1 cellular context compared by ENCODE assay signal in the genomic region with DNA sequence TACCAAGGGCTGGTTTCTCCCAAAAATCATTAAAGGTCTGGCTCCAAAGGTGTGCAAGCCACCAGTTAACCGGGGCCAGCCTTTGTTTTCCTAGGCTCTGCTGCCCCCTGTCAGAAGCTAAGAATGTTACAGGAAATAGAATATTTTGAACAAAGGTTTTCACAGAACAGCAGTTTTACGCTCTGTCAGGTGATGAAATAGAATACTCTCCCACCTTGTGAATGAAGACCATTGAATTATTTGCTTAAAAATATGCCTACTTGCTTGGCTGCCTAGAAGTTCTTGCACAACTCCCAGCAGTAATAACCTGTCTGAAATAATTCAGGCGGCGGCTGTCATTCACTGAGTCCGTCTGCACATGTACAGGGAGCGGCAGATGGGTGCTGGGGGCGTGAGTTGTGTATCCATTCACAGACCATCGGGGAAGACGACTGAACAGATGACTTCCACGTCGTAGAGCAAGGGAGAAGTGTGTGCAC.
A peak's percentile ranks its signal among the peaks of the same experiment; 100 is the strongest.
TF ChIP-seq lines count a peak whose summit lies in the region.

No MANE protein-coding gene starts in this region.

TF ChIP-seq in HepG2, 621 proteins besides CTCF, POLR2A, EP300 and RAD21 (continued from another document):
- TF ChIP-seq, protein P1, sequence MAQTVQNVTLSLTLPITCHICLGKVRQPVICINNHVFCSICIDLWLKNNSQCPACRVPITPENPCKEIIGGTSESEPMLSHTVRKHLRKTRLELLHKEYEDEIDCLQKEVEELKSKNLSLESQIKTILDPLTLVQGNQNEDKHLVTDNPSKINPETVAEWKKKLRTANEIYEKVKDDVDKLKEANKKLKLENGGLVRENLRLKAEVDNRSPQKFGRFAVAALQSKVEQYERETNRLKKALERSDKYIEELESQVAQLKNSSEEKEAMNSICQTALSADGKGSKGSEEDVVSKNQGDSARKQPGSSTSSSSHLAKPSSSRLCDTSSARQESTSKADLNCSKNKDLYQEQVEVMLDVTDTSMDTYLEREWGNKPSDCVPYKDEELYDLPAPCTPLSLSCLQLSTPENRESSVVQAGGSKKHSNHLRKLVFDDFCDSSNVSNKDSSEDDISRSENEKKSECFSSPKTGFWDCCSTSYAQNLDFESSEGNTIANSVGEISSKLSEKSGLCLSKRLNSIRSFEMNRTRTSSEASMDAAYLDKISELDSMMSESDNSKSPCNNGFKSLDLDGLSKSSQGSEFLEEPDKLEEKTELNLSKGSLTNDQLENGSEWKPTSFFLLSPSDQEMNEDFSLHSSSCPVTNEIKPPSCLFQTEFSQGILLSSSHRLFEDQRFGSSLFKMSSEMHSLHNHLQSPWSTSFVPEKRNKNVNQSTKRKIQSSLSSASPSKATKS (CRISPR knock-in tag; IDR thresholded peaks at IDR 0.05) = peak; percentile 35; the same call in 1 of the 2 replicates
- no peak for TF ChIP-seq ARNT2 (CRISPR knock-in tag; IDR thresholded peaks at IDR 0.05; ENCODE audit: low read depth)
- TF ChIP-seq HCFC1 (IDR thresholded peaks at IDR 0.05; ENCODE audit: low read depth, low read length) = no peak
- TF ChIP-seq NFE2L1 (CRISPR knock-in tag; IDR thresholded peaks at IDR 0.05; ENCODE audit: borderline replicate concordance) = no peak
- peak; percentile 91 for TF ChIP-seq SMC3 (IDR thresholded peaks at IDR 0.05; ENCODE audit: low read length)
- TF ChIP-seq, protein P2, sequence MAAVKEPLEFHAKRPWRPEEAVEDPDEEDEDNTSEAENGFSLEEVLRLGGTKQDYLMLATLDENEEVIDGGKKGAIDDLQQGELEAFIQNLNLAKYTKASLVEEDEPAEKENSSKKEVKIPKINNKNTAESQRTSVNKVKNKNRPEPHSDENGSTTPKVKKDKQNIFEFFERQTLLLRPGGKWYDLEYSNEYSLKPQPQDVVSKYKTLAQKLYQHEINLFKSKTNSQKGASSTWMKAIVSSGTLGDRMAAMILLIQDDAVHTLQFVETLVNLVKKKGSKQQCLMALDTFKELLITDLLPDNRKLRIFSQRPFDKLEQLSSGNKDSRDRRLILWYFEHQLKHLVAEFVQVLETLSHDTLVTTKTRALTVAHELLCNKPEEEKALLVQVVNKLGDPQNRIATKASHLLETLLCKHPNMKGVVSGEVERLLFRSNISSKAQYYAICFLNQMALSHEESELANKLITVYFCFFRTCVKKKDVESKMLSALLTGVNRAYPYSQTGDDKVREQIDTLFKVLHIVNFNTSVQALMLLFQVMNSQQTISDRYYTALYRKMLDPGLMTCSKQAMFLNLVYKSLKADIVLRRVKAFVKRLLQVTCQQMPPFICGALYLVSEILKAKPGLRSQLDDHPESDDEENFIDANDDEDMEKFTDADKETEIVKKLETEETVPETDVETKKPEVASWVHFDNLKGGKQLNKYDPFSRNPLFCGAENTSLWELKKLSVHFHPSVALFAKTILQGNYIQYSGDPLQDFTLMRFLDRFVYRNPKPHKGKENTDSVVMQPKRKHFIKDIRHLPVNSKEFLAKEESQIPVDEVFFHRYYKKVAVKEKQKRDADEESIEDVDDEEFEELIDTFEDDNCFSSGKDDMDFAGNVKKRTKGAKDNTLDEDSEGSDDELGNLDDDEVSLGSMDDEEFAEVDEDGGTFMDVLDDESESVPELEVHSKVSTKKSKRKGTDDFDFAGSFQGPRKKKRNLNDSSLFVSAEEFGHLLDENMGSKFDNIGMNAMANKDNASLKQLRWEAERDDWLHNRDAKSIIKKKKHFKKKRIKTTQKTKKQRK (IDR thresholded peaks at IDR 0.05; ENCODE audit: low read length) = no peak
- TF ChIP-seq ATF1 (CRISPR knock-in tag; IDR thresholded peaks at IDR 0.05) = no peak
- TF ChIP-seq STAG1 (CRISPR knock-in tag; IDR thresholded peaks at IDR 0.05) = peak; percentile 95
- TF ChIP-seq LCORL (IDR thresholded peaks at IDR 0.05) = no peak
- peak; percentile 17; the same call in 1 of the 2 replicates for TF ChIP-seq LCORL (CRISPR knock-in tag; IDR thresholded peaks at IDR 0.05)
- peak; percentile 31; the same call in 1 of the 2 replicates for TF ChIP-seq MAFF (IDR thresholded peaks at IDR 0.05; ENCODE audit: low read depth, low read length)
- no peak for TF ChIP-seq SMAD3 (CRISPR knock-in tag; IDR thresholded peaks at IDR 0.05)
- no peak for TF ChIP-seq KDM5B (CRISPR knock-in tag; IDR thresholded peaks at IDR 0.05; ENCODE audit: borderline replicate concordance)
- no peak for TF ChIP-seq SRY (CRISPR knock-in tag; IDR thresholded peaks at IDR 0.05)
- TF ChIP-seq, protein P3, sequence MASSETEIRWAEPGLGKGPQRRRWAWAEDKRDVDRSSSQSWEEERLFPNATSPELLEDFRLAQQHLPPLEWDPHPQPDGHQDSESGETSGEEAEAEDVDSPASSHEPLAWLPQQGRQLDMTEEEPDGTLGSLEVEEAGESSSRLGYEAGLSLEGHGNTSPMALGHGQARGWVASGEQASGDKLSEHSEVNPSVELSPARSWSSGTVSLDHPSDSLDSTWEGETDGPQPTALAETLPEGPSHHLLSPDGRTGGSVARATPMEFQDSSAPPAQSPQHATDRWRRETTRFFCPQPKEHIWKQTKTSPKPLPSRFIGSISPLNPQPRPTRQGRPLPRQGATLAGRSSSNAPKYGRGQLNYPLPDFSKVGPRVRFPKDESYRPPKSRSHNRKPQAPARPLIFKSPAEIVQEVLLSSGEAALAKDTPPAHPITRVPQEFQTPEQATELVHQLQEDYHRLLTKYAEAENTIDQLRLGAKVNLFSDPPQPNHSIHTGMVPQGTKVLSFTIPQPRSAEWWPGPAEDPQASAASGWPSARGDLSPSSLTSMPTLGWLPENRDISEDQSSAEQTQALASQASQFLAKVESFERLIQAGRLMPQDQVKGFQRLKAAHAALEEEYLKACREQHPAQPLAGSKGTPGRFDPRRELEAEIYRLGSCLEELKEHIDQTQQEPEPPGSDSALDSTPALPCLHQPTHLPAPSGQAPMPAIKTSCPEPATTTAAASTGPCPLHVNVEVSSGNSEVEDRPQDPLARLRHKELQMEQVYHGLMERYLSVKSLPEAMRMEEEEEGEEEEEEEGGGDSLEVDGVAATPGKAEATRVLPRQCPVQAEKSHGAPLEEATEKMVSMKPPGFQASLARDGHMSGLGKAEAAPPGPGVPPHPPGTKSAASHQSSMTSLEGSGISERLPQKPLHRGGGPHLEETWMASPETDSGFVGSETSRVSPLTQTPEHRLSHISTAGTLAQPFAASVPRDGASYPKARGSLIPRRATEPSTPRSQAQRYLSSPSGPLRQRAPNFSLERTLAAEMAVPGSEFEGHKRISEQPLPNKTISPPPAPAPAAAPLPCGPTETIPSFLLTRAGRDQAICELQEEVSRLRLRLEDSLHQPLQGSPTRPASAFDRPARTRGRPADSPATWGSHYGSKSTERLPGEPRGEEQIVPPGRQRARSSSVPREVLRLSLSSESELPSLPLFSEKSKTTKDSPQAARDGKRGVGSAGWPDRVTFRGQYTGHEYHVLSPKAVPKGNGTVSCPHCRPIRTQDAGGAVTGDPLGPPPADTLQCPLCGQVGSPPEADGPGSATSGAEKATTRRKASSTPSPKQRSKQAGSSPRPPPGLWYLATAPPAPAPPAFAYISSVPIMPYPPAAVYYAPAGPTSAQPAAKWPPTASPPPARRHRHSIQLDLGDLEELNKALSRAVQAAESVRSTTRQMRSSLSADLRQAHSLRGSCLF (CRISPR knock-in tag; IDR thresholded peaks at IDR 0.05; ENCODE audit: borderline replicate concordance) = no peak
- 0 out of 2 replicates have a peak, but pooled peaks have one; percentile 15 for TF ChIP-seq SALL1 (CRISPR knock-in tag; IDR thresholded peaks at IDR 0.05)
- TF ChIP-seq REPIN1 (CRISPR knock-in tag; IDR thresholded peaks at IDR 0.05; ENCODE audit: borderline replicate concordance, low read depth) = 0 out of 2 replicates have a peak, but pooled peaks have one; percentile 23
- no peak for TF ChIP-seq ZNF180 (CRISPR knock-in tag; IDR thresholded peaks at IDR 0.05; ENCODE audit: borderline replicate concordance, low read depth)
- TF ChIP-seq, protein P4, sequence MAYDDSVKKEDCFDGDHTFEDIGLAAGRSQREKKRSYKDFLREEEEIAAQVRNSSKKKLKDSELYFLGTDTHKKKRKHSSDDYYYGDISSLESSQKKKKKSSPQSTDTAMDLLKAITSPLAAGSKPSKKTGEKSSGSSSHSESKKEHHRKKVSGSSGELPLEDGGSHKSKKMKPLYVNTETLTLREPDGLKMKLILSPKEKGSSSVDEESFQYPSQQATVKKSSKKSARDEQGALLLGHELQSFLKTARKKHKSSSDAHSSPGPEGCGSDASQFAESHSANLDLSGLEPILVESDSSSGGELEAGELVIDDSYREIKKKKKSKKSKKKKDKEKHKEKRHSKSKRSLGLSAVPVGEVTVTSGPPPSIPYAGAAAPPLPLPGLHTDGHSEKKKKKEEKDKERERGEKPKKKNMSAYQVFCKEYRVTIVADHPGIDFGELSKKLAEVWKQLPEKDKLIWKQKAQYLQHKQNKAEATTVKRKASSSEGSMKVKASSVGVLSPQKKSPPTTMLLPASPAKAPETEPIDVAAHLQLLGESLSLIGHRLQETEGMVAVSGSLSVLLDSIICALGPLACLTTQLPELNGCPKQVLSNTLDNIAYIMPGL (CRISPR knock-in tag; IDR thresholded peaks at IDR 0.05; ENCODE audit: borderline replicate concordance in 1 of 2, low read depth in 1 of 2) = 0 out of 4 replicates have a peak, but pooled peaks of 1 of the 2 experiments have one; percentile 20
- TF ChIP-seq ELF3 (CRISPR knock-in tag; IDR thresholded peaks at IDR 0.05) = 0 out of 2 replicates have a peak, but pooled peaks have one; percentile 11
- peak; percentile 50; the same call in 1 of the 2 replicates for TF ChIP-seq CEBPB (IDR thresholded peaks at IDR 0.05; ENCODE audit: borderline replicate concordance, low read depth, low read length)
